Comparison of ENCODE assay signal across 8 cellular contexts in the genomic region with DNA sequence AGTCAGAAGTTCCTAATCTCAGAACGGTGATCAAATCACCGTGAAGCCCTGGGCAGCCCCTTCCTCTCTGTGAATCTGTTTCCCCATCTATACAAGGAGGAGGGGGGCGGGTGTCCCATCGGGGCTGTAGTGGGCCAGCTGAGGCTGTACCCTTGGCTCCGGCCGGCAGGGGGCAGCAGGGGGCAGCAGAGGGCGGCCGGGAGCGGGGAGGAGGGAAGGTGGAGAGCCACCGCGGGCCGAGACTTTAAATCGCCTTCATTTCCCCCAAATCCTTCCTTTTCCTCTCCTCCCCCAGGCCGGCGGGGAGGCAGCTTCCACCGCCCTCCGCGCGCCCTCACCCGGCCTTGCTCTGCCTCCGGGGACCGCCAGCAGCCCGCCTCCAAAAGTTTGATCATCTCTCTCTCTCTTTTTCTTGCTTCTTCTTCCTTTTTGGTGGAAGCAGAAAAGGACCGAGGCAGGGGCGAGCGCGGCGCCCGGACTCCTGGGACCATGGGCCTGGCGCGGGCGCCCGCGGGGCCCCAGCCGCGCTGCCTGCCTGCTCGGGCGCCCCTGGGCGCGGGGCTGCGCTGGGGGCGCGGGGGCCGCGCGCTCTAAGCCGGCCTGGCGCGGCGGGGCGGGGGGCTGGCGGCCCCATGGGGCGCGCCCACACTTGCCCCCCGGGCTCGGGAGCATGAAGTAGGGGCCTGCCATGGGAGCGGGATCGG. TPM values are rescaled to one million over a fixed set of nuclear protein-coding genes. Genes with fewer than 3 reads are reported as not detected.
A peak's percentile ranks its signal among the peaks of the same experiment; 100 is the strongest.
DNase-seq lines count a peak whose midpoint lies in the region; ATAC-seq and TF ChIP-seq lines count a peak whose summit lies in the region.

A gene (plus strand): TSS at position 275 of the 704 bp plus-strand sequence. CDS start 414 bp downstream, at position 689.

- DNase-seq in NCI-H1436 (lab: John Stamatoyannopoulos, UW) (peak; percentile 29), NCI-H1436 treated with DMSO at 0.1 percent for 48 hours (lab: John Stamatoyannopoulos, UW) (no peak), NCI-H510A (lab: John Stamatoyannopoulos, UW) (peak; percentile 19), ecto neural progenitor cell (ENCODE audit: low spot score) (peak; percentile 94), lower leg skin (ENCODE audit: low spot score in 2 of 2) (peak; percentile 76 to 96)
- DNase-seq in activated CD4-positive, alpha-beta memory T cell treated with anti-CD3 and anti-CD28 coated beads, Interleukin-2, amount 10 ng/mL, durations not matched to agents 7 days and 5 days: peak; percentile 80
- DNase-seq in stimulated activated CD4-positive, alpha-beta T cell treated with anti-CD3 and anti-CD28 coated beads, Interleukin-4, amount 100 ng/mL, for 1 hour: peak; percentile 86

- WGBS in lower leg skin, 2 donors: 0 to 1% methylated on average over 34 to 36 of the region's 58 CpGs

- CTCF ChIA-PET in activated CD4-positive, alpha-beta memory T cell treated with anti-CD3 and anti-CD28 coated beads, Interleukin-2, amount 10 ng/mL, durations not matched to agents 7 days and 5 days (lab: Charles Lee): interaction anchor here (0.7 to 1.5 kb wide), 10 partner anchors 10 to 143 kb away, joined by 3 to 9 read pairs (median 3); no protein-coding TSS in a partner anchor

- peak within 1 kb of the TSS; percentile 34 for H3K4me3 ChIP-seq in lower leg skin (ENCODE audit: low read depth, poor library complexity, severe bottlenecking)

- TF ChIP-seq CTCF in lower leg skin (IDR thresholded peaks at IDR 0.05): no peak

- no peaks in the 10 kb centered on the region for H3K9me3 Mint-ChIP-seq in activated CD4-positive, alpha-beta memory T cell treated with anti-CD3 and anti-CD28 coated beads, Interleukin-2, amount 10 ng/mL, durations not matched to agents 7 days and 5 days

- H3K27ac Mint-ChIP-seq in activated CD4-positive, alpha-beta memory T cell treated with anti-CD3 and anti-CD28 coated beads, Interleukin-2, amount 10 ng/mL, durations not matched to agents 7 days and 5 days: no peak within 1 kb of the TSS

- H3K36me3 Mint-ChIP-seq in activated CD4-positive, alpha-beta memory T cell treated with anti-CD3 and anti-CD28 coated beads, Interleukin-2, amount 10 ng/mL, durations not matched to agents 7 days and 5 days (ENCODE audit: low read depth): no peaks in the 10 kb centered on the region

- intact Hi-C loops in lower leg skin (cut with DNase I; ENCODE audit: low total_unique reads): no loop called here

- peaks cover 17% of the 10 kb centered on the region for H3K4me1 Mint-ChIP-seq in activated CD4-positive, alpha-beta memory T cell treated with anti-CD3 and anti-CD28 coated beads, Interleukin-2, amount 10 ng/mL, durations not matched to agents 7 days and 5 days

- H3K27me3 Mint-ChIP-seq in activated CD4-positive, alpha-beta memory T cell treated with anti-CD3 and anti-CD28 coated beads, Interleukin-2, amount 10 ng/mL, durations not matched to agents 7 days and 5 days: peaks cover 50% of the 10 kb centered on the region

- ATAC-seq in HG03064 (IDR thresholded peaks at IDR 0.05; ENCODE audit: low read depth, unreplicated experiment): peak; percentile 74

- POLR2A ChIA-PET in activated CD4-positive, alpha-beta memory T cell treated with anti-CD3 and anti-CD28 coated beads, Interleukin-2, amount 10 ng/mL, durations not matched to agents 7 days and 5 days (lab: Charles Lee): no interaction called here

- TF ChIP-seq POLR2A in lower leg skin (IDR thresholded peaks at IDR 0.05): no peak

- H3K4me3 Mint-ChIP-seq in activated CD4-positive, alpha-beta memory T cell treated with anti-CD3 and anti-CD28 coated beads, Interleukin-2, amount 10 ng/mL, durations not matched to agents 7 days and 5 days: peak within 1 kb of the TSS; percentile 75

RNA-seq across cellular contexts. Expression of the gene that starts here (rescaled TPM):
- total RNA-seq in activated CD4-positive, alpha-beta memory T cell treated with anti-CD3 and anti-CD28 coated beads, Interleukin-2, amount 10 ng/mL, durations not matched to agents 7 days and 5 days: 1 to 10 TPM in 1 of 2 experiments, under 1 TPM in 1; 0.50 to 1.2 TPM
- 10 to 100 TPM in 3 of 4 donors, 1 to 10 TPM in 1; 9.4 to 16.1 (median 12.3) TPM for total RNA-seq in lower leg skin

Comparison
In these comparisons a context has a peak if more than half of its experiments do, and no peak if none do; other contexts are left out.
1. RNA of the gene that starts here (total RNA-seq): 9.4 to 16.1 TPM in lower leg skin; 0.50 to 1.2 TPM in activated CD4-positive, alpha-beta memory T cell treated with anti-CD3 and anti-CD28 coated beads, Interleukin-2, amount 10 ng/mL, durations not matched to agents 7 days and 5 days; every median in the first group is over 4 times any median in the second.